In the genomic region with DNA sequence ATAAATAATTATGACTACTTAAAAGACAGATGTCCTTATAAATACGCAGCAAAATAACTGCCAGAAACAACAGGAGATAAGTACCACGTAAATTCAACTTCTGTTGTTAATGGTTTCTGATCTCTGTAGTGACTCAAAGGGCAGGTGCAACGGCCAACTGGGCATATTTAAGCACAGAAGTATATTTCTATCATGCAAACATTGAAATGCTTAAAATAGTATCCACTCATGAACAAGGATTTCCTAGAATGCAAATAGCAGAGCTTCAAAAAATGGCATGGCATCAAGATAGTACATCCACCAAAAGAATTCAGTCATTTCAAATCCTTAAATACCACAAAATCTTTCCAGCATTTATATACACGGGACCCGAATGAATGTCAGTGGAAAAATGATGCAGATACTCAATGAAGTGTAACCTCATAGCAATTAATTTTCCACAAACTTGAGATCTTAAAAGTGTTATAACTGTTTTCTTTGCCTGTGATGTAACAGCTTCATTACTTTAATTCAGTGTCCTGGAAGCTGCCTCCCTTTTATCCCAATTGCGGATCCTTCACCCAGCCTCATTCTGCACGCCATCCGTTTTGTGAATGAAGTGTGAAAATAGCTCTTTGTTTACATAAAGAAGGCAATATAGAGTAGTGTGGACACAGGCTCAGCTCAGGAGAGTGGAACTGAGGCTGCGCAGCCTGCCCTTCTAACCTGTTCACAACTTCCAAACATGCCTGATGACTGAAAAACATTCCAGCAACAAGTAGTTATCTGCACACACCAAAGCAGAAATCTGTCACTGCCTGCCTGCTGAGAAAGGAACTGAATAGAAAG, we compare ENCODE assay signal across 20 cellular contexts. TPM values are rescaled to one million over a fixed set of nuclear protein-coding genes. Genes with fewer than 3 reads are reported as not detected.
DNase-seq lines count a peak whose midpoint lies in the region; ATAC-seq, FAIRE-seq and TF ChIP-seq lines count a peak whose summit lies in the region.
"Had no signal": no experiment of that assay in that cellular context is flagged by ENCODE, and none has a peak within 500 bp of the region (broad histone marks: within the 10 kb centered on the region; RNA-seq: fewer than 3 reads in every experiment).

No MANE protein-coding gene starts in this region.

- POLR2A ChIA-PET in HepG2 (lab: Yijun Ruan, JAX), result no interaction called here

- H3K27ac Mint-ChIP-seq in chondrocyte (ENCODE audit: unreplicated experiment), result peak overlapping the region; percentile 72
- H3K27ac Mint-ChIP-seq in nephron, result peak overlapping the region; percentile 67 to 92 (median 78)
- H3K27ac Mint-ChIP-seq: activated naive CD8-positive, alpha-beta T cell treated with anti-CD3 and anti-CD28 coated beads, Interleukin-2, amount 50 U/mL, for 24 hours; activated T-cell treated with anti-CD3 and anti-CD28 coated beads, Interleukin-2, amount 50 U/mL, for 24 hours had no signal

- no TSS peak for BruUV-seq in HepG2 (replicated peaks; lab: Mats Ljungman, UMichigan)

- no peak overlapping the region for H2AFZ ChIP-seq in HepG2 (ENCODE audit: low read length)
- H2AFZ ChIP-seq: neural progenitor cell had no signal

- H3K27me3 Mint-ChIP-seq in chondrocyte (ENCODE audit: low read depth), result no peaks in the 10 kb centered on the region
- no peaks in the 10 kb centered on the region for H3K27me3 Mint-ChIP-seq in nephron (ENCODE audit: low read depth)
- H3K27me3 Mint-ChIP-seq in activated T-cell treated with anti-CD3 and anti-CD28 coated beads, Interleukin-2, amount 50 U/mL, for 4 hours (ENCODE audit: low read depth), result no peaks in the 10 kb centered on the region
- H3K27me3 Mint-ChIP-seq: activated T-cell treated with anti-CD3 and anti-CD28 coated beads, Interleukin-2, amount 50 U/mL, for 24 hours had no signal

- peaks cover 41% of the 10 kb centered on the region for H3K4me1 ChIP-seq in HepG2 (ENCODE audit: insufficient read depth, low read length)
- peaks cover 0 to 32% (median 2%) of the 10 kb centered on the region in 4 donors for H3K4me1 ChIP-seq in right lobe of liver
- H3K4me1 ChIP-seq: neural progenitor cell had no signal

- no peak overlapping the region for H3K9ac ChIP-seq in HepG2 (ENCODE audit: insufficient read depth, low read depth, low read length)
- H3K9ac ChIP-seq: neural progenitor cell had no signal

- intact Hi-C loops in HepG2 (cut with micrococcal nuclease; ENCODE audit: unreplicated experiment), result loop anchor here (10.0 kb wide), 1 partner anchor 277 kb away; no protein-coding TSS in a partner anchor
- intact Hi-C loops in right lobe of liver (cut with DNase I), result no loop called here

- H4K20me1 ChIP-seq in HepG2 (ENCODE audit: insufficient read depth, low read length), result no peaks in the 10 kb centered on the region

- ATAC-seq in HepG2 (peak; percentile 25; the same call in 1 of the 3 replicates), right lobe of liver (no peak), HG03280 (IDR thresholded peaks at IDR 0.05; ENCODE audit: unreplicated experiment) (no peak), HG02571 (IDR thresholded peaks at IDR 0.05; ENCODE audit: unreplicated experiment) (no peak)
- no peak for ATAC-seq in activated T-cell treated with anti-CD3 and anti-CD28 coated beads, Interleukin-2, amount 50 U/mL, for 4 hours
- ATAC-seq: activated naive CD8-positive, alpha-beta T cell treated with anti-CD3 and anti-CD28 coated beads, Interleukin-2, amount 50 U/mL, for 24 hours had no signal

- no peak overlapping the region for H3K4me3 Mint-ChIP-seq in chondrocyte (ENCODE audit: unreplicated experiment)
- peak overlapping the region in 2 of 3 experiments; percentile 3 to 52 for H3K4me3 Mint-ChIP-seq in nephron
- no peak overlapping the region for H3K4me3 Mint-ChIP-seq in activated T-cell treated with anti-CD3 and anti-CD28 coated beads, Interleukin-2, amount 50 U/mL, for 4 hours
- H3K4me3 Mint-ChIP-seq: activated naive CD8-positive, alpha-beta T cell treated with anti-CD3 and anti-CD28 coated beads, Interleukin-2, amount 50 U/mL, for 24 hours; activated T-cell treated with anti-CD3 and anti-CD28 coated beads, Interleukin-2, amount 50 U/mL, for 24 hours; neural progenitor cell had no signal

- no peaks in the 10 kb centered on the region for H3K9me3 ChIP-seq in HepG2 (ENCODE audit: low read length)
- no peaks in the 10 kb centered on the region for H3K9me3 ChIP-seq in right lobe of liver
- H3K9me3 ChIP-seq: lower lobe of right lung had no signal

- no peak for TF ChIP-seq CTCF in HepG2 (CRISPR knock-in tag; IDR thresholded peaks at IDR 0.05)
- TF ChIP-seq CTCF in right lobe of liver (IDR thresholded peaks at IDR 0.05), result no peak
- TF ChIP-seq CTCF in chondrocyte (IDR thresholded peaks at IDR 0.05), result no peak
- no peak for TF ChIP-seq CTCF in nephron (IDR thresholded peaks at IDR 0.05; ENCODE audit: unreplicated experiment in 3 of 3)

- TF ChIP-seq RAD21 in HepG2 (CRISPR knock-in tag; IDR thresholded peaks at IDR 0.05), result no peak

- no peak for TF ChIP-seq EP300 in HepG2 (IDR thresholded peaks at IDR 0.05; ENCODE audit: low read depth in 2 of 2, low read length in 2 of 2)
- no peak for TF ChIP-seq EP300 in HepG2 (CRISPR knock-in tag; IDR thresholded peaks at IDR 0.05; ENCODE audit: borderline replicate concordance)

- DNase-seq in HepG2 (ENCODE audit: low spot score) (no peak), right lobe of liver (no peak), chondrocyte (ENCODE audit: low spot score) (no peak)
- DNase-seq in activated CD4-positive, CD25-positive, alpha-beta regulatory T cell (lab: John Stamatoyannopoulos, UW), result no peak
- no peak for DNase-seq in activated T-cell treated with anti-CD3 and anti-CD28 coated beads, Interleukin-2, amount 50 U/mL, for 4 hours
- DNase-seq: activated CD4-positive, alpha-beta T cell treated with anti-CD3 and anti-CD28 coated beads, Interleukin-2, amount 50 U/mL, for 1 hour; activated naive CD8-positive, alpha-beta T cell treated with anti-CD3 and anti-CD28 coated beads, Interleukin-2, amount 50 U/mL, for 24 hours; activated T-cell treated with anti-CD3 and anti-CD28 coated beads, Interleukin-2, amount 50 U/mL, for 24 hours; DMS53; lower lobe of right lung; NCI-H187 treated with DMSO at 0.1 percent for 48 hours; NCI-H524 treated with DMSO at 0.1 percent for 48 hours; stimulated activated naive CD4-positive, alpha-beta T cell; T-helper 9 cell had no signal

- no peak overlapping the region for H3K4me3 ChIP-seq in HepG2 (replicated peaks in 1 of 3; ENCODE audit: insufficient read depth in 1 of 3, low read depth in 2 of 3, low read length in 3 of 3)
- H3K4me3 ChIP-seq in right lobe of liver, result no peak overlapping the region
- H3K4me3 ChIP-seq: lower lobe of right lung, neural progenitor cell had no signal

- no peaks in the 10 kb centered on the region for H3K27me3 ChIP-seq in HepG2 (ENCODE audit: control insufficient read depth in 1 of 2, insufficient read depth in 2 of 2, low read length in 2 of 2)
- H3K27me3 ChIP-seq in right lobe of liver, result no peaks in the 10 kb centered on the region
- H3K27me3 ChIP-seq: neural progenitor cell had no signal

- H3K27ac ChIP-seq in HepG2 (ENCODE audit: extremely low read length, insufficient read depth, low read length) (no peak overlapping the region), right lobe of liver (no peak overlapping the region)
- H3K27ac ChIP-seq: lower lobe of right lung, neural progenitor cell had no signal

- peaks cover 77% of the 10 kb centered on the region for H3K4me1 Mint-ChIP-seq in chondrocyte (ENCODE audit: low read depth)
- H3K4me1 Mint-ChIP-seq in nephron, result peaks cover 71% of the 10 kb centered on the region
- no peaks in the 10 kb centered on the region for H3K4me1 Mint-ChIP-seq in activated T-cell treated with anti-CD3 and anti-CD28 coated beads, Interleukin-2, amount 50 U/mL, for 4 hours (ENCODE audit: low read depth)
- H3K4me1 Mint-ChIP-seq: activated naive CD8-positive, alpha-beta T cell treated with anti-CD3 and anti-CD28 coated beads, Interleukin-2, amount 50 U/mL, for 24 hours had no signal

- no peaks in the 10 kb centered on the region for H3K36me3 ChIP-seq in HepG2 (replicated peaks in 1 of 2; ENCODE audit: control insufficient read depth in 1 of 2, insufficient read depth in 2 of 2, low read length in 2 of 2)
- H3K36me3 ChIP-seq in right lobe of liver, result no peaks in the 10 kb centered on the region
- H3K36me3 ChIP-seq: lower lobe of right lung, neural progenitor cell had no signal

- CTCF ChIA-PET in HepG2 (lab: Yijun Ruan, JAX; ENCODE audit: low intra/inter-chr PET ratio, low total read pairs), result no interaction called here

- H3K36me3 Mint-ChIP-seq in chondrocyte (ENCODE audit: low read depth) (peaks cover 4% of the 10 kb centered on the region), nephron (ENCODE audit: low read depth) (peaks cover 6% of the 10 kb centered on the region)
- H3K36me3 Mint-ChIP-seq in activated T-cell treated with anti-CD3 and anti-CD28 coated beads, Interleukin-2, amount 50 U/mL, for 4 hours (ENCODE audit: insufficient read depth), result no peaks in the 10 kb centered on the region

- H3K4me2 ChIP-seq in HepG2 (ENCODE audit: low read depth, low read length), result no peak overlapping the region
- H3K4me2 ChIP-seq: neural progenitor cell had no signal

- H3K9me3 Mint-ChIP-seq in chondrocyte (ENCODE audit: low read depth), result no peaks in the 10 kb centered on the region
- peaks cover 4% of the 10 kb centered on the region for H3K9me3 Mint-ChIP-seq in nephron
- no peaks in the 10 kb centered on the region for H3K9me3 Mint-ChIP-seq in activated T-cell treated with anti-CD3 and anti-CD28 coated beads, Interleukin-2, amount 50 U/mL, for 4 hours
- H3K9me3 Mint-ChIP-seq: activated T-cell treated with anti-CD3 and anti-CD28 coated beads, Interleukin-2, amount 50 U/mL, for 24 hours; neural progenitor cell had no signal

- H3K79me2 ChIP-seq in HepG2 (ENCODE audit: insufficient read depth, low read length), result peaks cover 6% of the 10 kb centered on the region

- no peak for FAIRE-seq in HepG2 (lab: Jason Lieb, UNC)
- FAIRE-seq: colon, H1 had no signal

- in situ Hi-C loops in HepG2 (cut with HindIII; ENCODE audit: extremely low pct_ligation_motif_present, low pct_unique_long_range_greater_than_20kb), result loop anchor here (25.0 kb wide), 1 partner anchor 1076 kb away; no protein-coding TSS in a partner anchor

- TF ChIP-seq POLR2A in HepG2 (IDR thresholded peaks at IDR 0.05; ENCODE audit: insufficient read depth in 1 of 2, low read depth in 2 of 2, low read length in 2 of 2) (no peak), right lobe of liver (IDR thresholded peaks at IDR 0.05) (no peak)

- WGBS in HepG2 (ENCODE audit: low lambda C conversion rate), result 84% methylated on average over 9 of the region's 9 CpGs
- 76% methylated on average over 9 of the region's 9 CpGs for WGBS in right lobe of liver (ENCODE audit: insufficient coverage, low coverage, low lambda C conversion rate, missing lambda C conversion rate)

RNA-seq across cellular contexts. Expression of gene PDGFC, which starts 10.1 kb away (rescaled TPM):
- total RNA-seq in HepG2 (2016; rRNA removed; fragmentation: Illumina TruSeq; extraction: Trizol) (6.8 and 9.1 TPM in 2 replicates), right lobe of liver (10 to 100 TPM in 3 of 6 experiments, 1 to 10 TPM in 3; 6.6 to 19.0 (median 10.3) TPM), chondrocyte (70.0 to 131 TPM (median 70.9 TPM) in 3 replicates)
- total RNA-seq in HepG2 (2016; cell fraction: cytosol; rRNA removed; fragmentation: Illumina TruSeq; extraction: Trizol; ENCODE audit: low read depth), result 1.2 and 1.8 TPM in 2 replicates
- 8.4 and 8.6 TPM in 2 replicates for total RNA-seq in HepG2 (2016; cell fraction: insoluble cytoplasmic fraction; rRNA removed; fragmentation: Illumina TruSeq; extraction: Trizol)
- 3.8 and 6.4 TPM in 2 replicates for total RNA-seq in HepG2 (2016; cell fraction: membrane; rRNA removed; fragmentation: Illumina TruSeq; extraction: Trizol)
- total RNA-seq in HepG2 (2016; cell fraction: nucleus; rRNA removed; fragmentation: Illumina TruSeq; extraction: Trizol), result 14.5 and 17.0 TPM in 2 replicates
- 4.1 and 4.6 TPM in 2 replicates for polyA plus RNA-seq in HepG2 (2011; rRNA removed)
- polyA plus RNA-seq in HepG2 (2011; cell fraction: cytosol; rRNA removed), result 2.0 and 2.9 TPM in 2 replicates
- polyA plus RNA-seq in HepG2 (2011; cell fraction: nucleus; rRNA removed), result 2.3 and 2.9 TPM in 2 replicates
- polyA plus RNA-seq in HepG2 (2012), result 6.0 and 8.4 TPM in 2 replicates
- polyA plus RNA-seq in HepG2 (2016; cell fraction: cytosol; fragmentation: Illumina TruSeq; extraction: Trizol; ENCODE audit: low read depth), result 0.43 and 0.67 TPM in 2 replicates
- 7.1 and 7.3 TPM in 2 replicates for polyA plus RNA-seq in HepG2 (2016; cell fraction: insoluble cytoplasmic fraction; fragmentation: Illumina TruSeq; extraction: Trizol; ENCODE audit: low read depth)
- 2.5 and 2.7 TPM in 2 replicates for polyA plus RNA-seq in HepG2 (2016; cell fraction: membrane; fragmentation: Illumina TruSeq; extraction: Trizol; ENCODE audit: low read depth)
- 8.0 and 8.3 TPM in 2 replicates for polyA plus RNA-seq in HepG2 (2016; cell fraction: nucleus; fragmentation: Illumina TruSeq; extraction: Trizol; ENCODE audit: insufficient read depth, low read depth)
- 5.0 TPM in 1 of 2 replicates, not detected in the other for polyA minus RNA-seq in HepG2 (2011; rRNA and poly(A)+ RNA removed; ENCODE audit: low replicate concordance)
- 9.2 and 11.6 TPM in 2 replicates for polyA minus RNA-seq in HepG2 (2011; cell fraction: cytosol; rRNA and poly(A)+ RNA removed)
- 40.5 and 45.4 TPM in 2 replicates for polyA minus RNA-seq in HepG2 (2011; cell fraction: nucleus; rRNA and poly(A)+ RNA removed)
- total RNA-seq in activated T-cell treated with anti-CD3 and anti-CD28 coated beads, Interleukin-2, amount 50 U/mL, for 4 hours, result under 1 TPM in 2 of 3 donors, not detected in 1; 0.05 to 0.40 TPM

Comparison
In these comparisons a context has a peak if more than half of its experiments do, and no peak if none do; other contexts are left out.
1. H3K4me3 Mint-ChIP-seq: peak in nephron (2 of 3); none in chondrocyte (single experiment) and activated T-cell treated with anti-CD3 and anti-CD28 coated beads, Interleukin-2, amount 50 U/mL, for 4 hours (single experiment).